Comparison of ENCODE assay signal across 1 cellular context in genomic region chr9:93447642-93448041, GRCh38.
TF ChIP-seq lines count a peak whose summit lies in the region.

No MANE protein-coding gene starts in this region.

TF ChIP-seq in K562, 482 proteins besides CTCF, POLR2A, EP300 and RAD21:
- no peak for TF ChIP-seq ETV1 (tag; conservative IDR thresholded peaks at IDR 0.05; ENCODE audit: low read depth)
- no peak for TF ChIP-seq NELFE (IDR thresholded peaks at IDR 0.05; ENCODE audit: insufficient read depth, insufficient read length)
- TF ChIP-seq MLLT1 (IDR thresholded peaks at IDR 0.05): 0 out of 4 replicates have a peak, but pooled peaks of 1 of the 2 experiments have one; percentile 39
- TF ChIP-seq POLR2B (IDR thresholded peaks at IDR 0.05; ENCODE audit: low read depth, partially characterized antibody): no peak
- no peak for TF ChIP-seq SRSF1 (IDR thresholded peaks at IDR 0.05; ENCODE audit: low read depth, low read length)
- no peak for TF ChIP-seq KDM2B (CRISPR knock-in tag; IDR thresholded peaks at IDR 0.05)
- peak; percentile 53 for TF ChIP-seq TCF3 (CRISPR knock-in tag; IDR thresholded peaks at IDR 0.05)
- TF ChIP-seq ZBTB17 (CRISPR knock-in tag; IDR thresholded peaks at IDR 0.05): peak; percentile 92
- TF ChIP-seq KHSRP (IDR thresholded peaks at IDR 0.05): no peak
- TF ChIP-seq ZNF324 (CRISPR knock-in tag; IDR thresholded peaks at IDR 0.05): no peak
TF ChIP-seq in K562: peak in this region for 3.
